ENCODE assay signal across 15 cellular contexts in the genomic region with DNA sequence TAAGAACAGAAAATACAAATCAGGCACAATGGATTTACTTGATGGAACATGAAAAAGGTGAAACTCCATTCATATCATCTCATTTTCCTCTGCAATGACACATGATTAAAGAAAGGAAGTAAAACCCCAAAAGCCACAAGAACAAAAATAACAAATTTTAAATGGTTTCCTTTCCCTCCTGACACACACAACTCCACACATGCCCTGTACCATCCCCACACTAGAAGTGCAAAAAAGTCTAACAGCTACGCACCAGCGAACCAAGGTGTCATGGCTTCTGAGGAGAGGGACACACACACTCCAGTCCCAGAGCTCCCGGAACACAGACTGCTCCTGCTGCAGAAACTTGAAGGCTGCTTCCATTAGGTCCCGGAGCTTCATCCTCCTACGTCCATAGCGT. TPM values are rescaled to one million over a fixed set of nuclear protein-coding genes. Genes with fewer than 3 reads are reported as not detected.
DNase-seq lines count a peak whose midpoint lies in the region; ATAC-seq, FAIRE-seq and TF ChIP-seq lines count a peak whose summit lies in the region.
"Had no signal": no experiment of that assay in that cellular context is flagged by ENCODE, and none has a peak within 500 bp of the region (broad histone marks: within the 10 kb centered on the region; RNA-seq: fewer than 3 reads in every experiment).

No MANE protein-coding gene starts in this region.

- peak overlapping the region; percentile 12; the same call in 1 of the 2 replicates for H3K4me2 ChIP-seq in OCI-LY3 (ENCODE audit: low read length)

- no peak for TF ChIP-seq CTCF in CD4-positive, alpha-beta T cell (IDR thresholded peaks at IDR 0.05)
- no peak for TF ChIP-seq CTCF in OCI-LY3 (IDR thresholded peaks at IDR 0.05; ENCODE audit: low read depth, low read length)

- H3K4me1 Mint-ChIP-seq in CD4-positive, alpha-beta T cell (ENCODE audit: low read depth): peaks cover 27% of the 10 kb centered on the region
- peaks cover 22 to 24% of the 10 kb centered on the region in 2 donors for H3K4me1 Mint-ChIP-seq in effector memory CD8-positive, alpha-beta T cell (ENCODE audit: low read depth in 2 of 2)

- no peaks in the 10 kb centered on the region for H3K9me3 ChIP-seq in CD4-positive, alpha-beta T cell (ENCODE audit: control insufficient read depth, low read length)
- no peaks in the 10 kb centered on the region for H3K9me3 ChIP-seq in OCI-LY3 (ENCODE audit: insufficient read depth, low read length)
- H3K9me3 ChIP-seq: Caco-2, prostate gland had no signal

- TF ChIP-seq POLR2A in GM12891 (IDR thresholded peaks at IDR 0.05; ENCODE audit: low read depth, low read length): no peak

- ATAC-seq in CD4-positive, alpha-beta T cell (ENCODE audit: poor library complexity): peak; percentile 67
- ATAC-seq in effector memory CD8-positive, alpha-beta T cell (replicated peaks): peak; percentile 66
- ATAC-seq in GM19023 (IDR thresholded peaks at IDR 0.05; ENCODE audit: unreplicated experiment) (no peak), HG03135 (IDR thresholded peaks at IDR 0.05; ENCODE audit: unreplicated experiment) (no peak)

- H3K79me2 ChIP-seq in OCI-LY3 (ENCODE audit: low read length): peaks cover 14% of the 10 kb centered on the region

- DNase-seq in CD4-positive, alpha-beta T cell: peak in 2 of 10 experiments; percentile 6
- no peak for DNase-seq in GM12891 (ENCODE audit: insufficient read length, low spot score)
- DNase-seq in effector memory CD8-positive, alpha-beta T cell: peak in 1 of 3 experiments; percentile 3
- DNase-seq in NCI-H82 (lab: John Stamatoyannopoulos, UW): no peak
- DNase-seq: amniotic stem cell, Caco-2, cortex of kidney, midbrain, NCI-H1436, substantia nigra had no signal

- H3K27me3 Mint-ChIP-seq in CD4-positive, alpha-beta T cell: no peaks in the 10 kb centered on the region
- H3K27me3 Mint-ChIP-seq in effector memory CD8-positive, alpha-beta T cell: no peaks in the 10 kb centered on the region

- peak overlapping the region; percentile 62 for H3K4me3 Mint-ChIP-seq in CD4-positive, alpha-beta T cell
- peak overlapping the region; percentile 57 to 62 for H3K4me3 Mint-ChIP-seq in effector memory CD8-positive, alpha-beta T cell

- no peak overlapping the region for H2AFZ ChIP-seq in OCI-LY3 (ENCODE audit: low read depth, low read length)

- peak overlapping the region; percentile 58 for H3K27ac Mint-ChIP-seq in CD4-positive, alpha-beta T cell
- H3K27ac Mint-ChIP-seq in effector memory CD8-positive, alpha-beta T cell: peak overlapping the region; percentile 55 to 81

- H4K20me1 ChIP-seq in OCI-LY3 (ENCODE audit: insufficient read depth, low read length): peaks cover 7% of the 10 kb centered on the region

- no peaks in the 10 kb centered on the region for H3K9me3 Mint-ChIP-seq in CD4-positive, alpha-beta T cell
- no peaks in the 10 kb centered on the region for H3K9me3 Mint-ChIP-seq in effector memory CD8-positive, alpha-beta T cell

- no peak overlapping the region for H3K9ac ChIP-seq in OCI-LY3 (ENCODE audit: low read length)

- POLR2A ChIA-PET in CD4-positive, alpha-beta T cell (lab: Charles Lee): interaction anchor here (0.6 to 1.6 kb wide), 3 partner anchors 26 to 743 kb away, joined by 3 to 7 read pairs (median 3); no protein-coding TSS in a partner anchor

- peaks cover 23% of the 10 kb centered on the region for H3K36me3 ChIP-seq in OCI-LY3 (replicated peaks; ENCODE audit: low read depth, low read length)

- intact Hi-C loops in CD4-positive, alpha-beta T cell (cut with DNase I, micrococcal nuclease): no loop called here

- CTCF ChIA-PET in CD4-positive, alpha-beta T cell (lab: Charles Lee): interaction anchor here (1.6 kb wide), 1 partner anchor 66 kb away, joined by 3 read pairs; no protein-coding TSS in a partner anchor

- no peak overlapping the region for H3K27ac ChIP-seq in CD4-positive, alpha-beta T cell (ENCODE audit: low read depth, low read length)
- no peak overlapping the region for H3K27ac ChIP-seq in OCI-LY3 (ENCODE audit: low read length)
- H3K27ac ChIP-seq: prostate gland had no signal

- no peaks in the 10 kb centered on the region for H3K27me3 ChIP-seq in CD4-positive, alpha-beta T cell (ENCODE audit: control insufficient read depth, insufficient read depth, low read length)
- H3K27me3 ChIP-seq in OCI-LY3 (ENCODE audit: low read depth, low read length): no peaks in the 10 kb centered on the region

- peak; percentile 35 for FAIRE-seq in GM12891 (lab: Jason Lieb, UNC)
- FAIRE-seq: H1 had no signal

- H3K4me3 ChIP-seq in OCI-LY3 (ENCODE audit: low read length): no peak overlapping the region
- H3K4me3 ChIP-seq: prostate gland had no signal

- peaks cover 51% of the 10 kb centered on the region for H3K36me3 Mint-ChIP-seq in CD4-positive, alpha-beta T cell (ENCODE audit: low read depth)
- peaks cover 46% of the 10 kb centered on the region for H3K36me3 Mint-ChIP-seq in effector memory CD8-positive, alpha-beta T cell (ENCODE audit: insufficient read depth)

- H3K4me1 ChIP-seq in OCI-LY3 (ENCODE audit: low read length): peaks cover 13% of the 10 kb centered on the region
- H3K4me1 ChIP-seq: Caco-2, prostate gland had no signal

TF ChIP-seq in GM12891, 5 proteins besides CTCF, POLR2A, EP300 and RAD21:
- TF ChIP-seq PAX5 (IDR thresholded peaks at IDR 0.05; ENCODE audit: insufficient read depth, low read length, severe bottlenecking): no peak
- TF ChIP-seq POLR2AphosphoS5 (IDR thresholded peaks at IDR 0.05; ENCODE audit: low read depth, low read length): no peak
- TF ChIP-seq TAF1 (IDR thresholded peaks at IDR 0.05; ENCODE audit: low read depth, low read length): no peak
- TF ChIP-seq POU2F2 (IDR thresholded peaks at IDR 0.05; ENCODE audit: low read depth, low read length): no peak
- no peak for TF ChIP-seq SPI1 (IDR thresholded peaks at IDR 0.05; ENCODE audit: low read depth, low read length)

RNA-seq across cellular contexts. Expression of a gene that starts 25.3 kb away (rescaled TPM):
- 10 to 100 TPM; 40.3 to 40.4 TPM for total RNA-seq in CD4-positive, alpha-beta T cell
- polyA plus RNA-seq in GM12891 (2012; ENCODE audit: low read depth, missing spikeins): 15.5 TPM

RNA-seq across cellular contexts. Expression of a gene that starts 35.4 kb away (rescaled TPM):
- total RNA-seq in CD4-positive, alpha-beta T cell: 10 to 100 TPM; 17.3 to 20.0 TPM
- polyA plus RNA-seq in GM12891 (2012; ENCODE audit: low read depth, missing spikeins): 3.7 TPM

Comparison
In these comparisons a context has a peak if more than half of its experiments do, and no peak if none do; other contexts are left out.
1. ATAC-seq: peak in CD4-positive, alpha-beta T cell (single experiment) and effector memory CD8-positive, alpha-beta T cell (single experiment); none in GM19023 (single experiment) and HG03135 (single experiment).